21 cellular contexts compared by ENCODE assay signal in the genomic region with DNA sequence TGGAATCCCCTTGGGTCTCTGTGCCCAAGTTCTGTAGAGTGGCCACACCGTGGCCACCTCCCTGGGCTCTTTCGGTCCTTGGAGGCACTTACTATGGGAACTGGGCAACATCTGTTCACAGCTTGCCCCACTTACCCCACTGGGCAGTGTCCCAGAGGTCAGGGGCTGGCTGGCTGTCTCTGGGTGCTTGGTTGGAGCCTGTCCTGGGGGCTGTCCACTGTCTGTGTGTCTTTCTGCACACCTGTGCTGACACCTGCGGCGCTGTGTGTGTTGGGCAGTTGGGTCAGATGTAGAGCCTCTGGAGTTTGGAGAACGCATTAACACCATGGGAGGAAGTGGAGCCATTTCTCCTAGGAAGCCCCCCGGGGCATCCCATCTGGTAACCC. TPM values are rescaled to one million over a fixed set of nuclear protein-coding genes. Genes with fewer than 3 reads are reported as not detected.
A peak's percentile ranks its signal among the peaks of the same experiment; 100 is the strongest.
DNase-seq lines count a peak whose midpoint lies in the region; ATAC-seq and TF ChIP-seq lines count a peak whose summit lies in the region.
"Had no signal": no experiment of that assay in that cellular context is flagged by ENCODE, and none has a peak within 500 bp of the region (broad histone marks: within the 10 kb centered on the region; RNA-seq: fewer than 3 reads in every experiment).

No MANE protein-coding gene starts in this region.

- H3K9me3 Mint-ChIP-seq in Caco-2 (ENCODE audit: unreplicated experiment): no peaks in the 10 kb centered on the region
- no peaks in the 10 kb centered on the region for H3K9me3 Mint-ChIP-seq in activated T-helper 2 cell treated with anti-CD3 and anti-CD28 coated beads, Interferon-gamma antibody, Interleukin-2, Interleukin-4, amounts not matched to agents 10 μg/mL and 5 μg/mL and 100 μg/mL, durations not matched to agents 14 hours and 24 hours and 36 hours
- H3K9me3 Mint-ChIP-seq in natural killer cell treated with Interleukin-12 subunit alpha and Interleukin-12 subunit beta and Interleukin-15 and Interleukin-18, amount 100 ng/mL, for 72 hours: no peaks in the 10 kb centered on the region

- no peak overlapping the region for H3K4me3 ChIP-seq in Caco-2 (ENCODE audit: low read depth, low read length)
- H3K4me3 ChIP-seq: lung had no signal

- no peak for DNase-seq in Caco-2
- no peak for DNase-seq in activated T-helper 2 cell treated with anti-CD3 and anti-CD28 coated beads, Interferon-gamma antibody, Interleukin-2, Interleukin-4, amounts not matched to agents 10 μg/mL and 5 μg/mL and 100 μg/mL, durations not matched to agents 14 hours and 24 hours and 36 hours (ENCODE audit: low spot score)
- DNase-seq in natural killer cell treated with Interleukin-12 subunit alpha and Interleukin-12 subunit beta and Interleukin-15 and Interleukin-18, amount 100 ng/mL, for 72 hours (ENCODE audit: low spot score): no peak
- no peak for DNase-seq in amniotic stem cell (lab: John Stamatoyannopoulos, UW)
- no peak for DNase-seq in HUDEP-2 (lab: John Stamatoyannopoulos, UW; ENCODE audit: unreplicated experiment in 76 of 76)
- DNase-seq in HEK293T (ENCODE audit: extremely low spot score): no peak
- DNase-seq: activated T-cell treated with anti-CD3 and anti-CD28 coated beads, Interleukin-2, amount 50 U/mL, for 48 hours; AML-193; anterior cingulate cortex; NCI-H146; NCI-H345; SIG-M5; T1000 had no signal

- H3K9me3 ChIP-seq in Caco-2: no peaks in the 10 kb centered on the region
- H3K9me3 ChIP-seq: gastroesophageal sphincter, right atrium auricular region had no signal

- CTCF ChIA-PET in Caco-2 (lab: Charles Lee) (interaction anchor here (0.6 kb wide), 2 partner anchors 32 to 154 kb away, joined by 4 read pairs; no protein-coding TSS in a partner anchor), HEK293T (lab: Yijun Ruan, JAX) (interaction anchor here (1.2 kb wide), 1 partner anchor 10 kb away, joined by 3 read pairs; no protein-coding TSS in a partner anchor)

- H3K27me3 Mint-ChIP-seq in Caco-2 (ENCODE audit: insufficient read depth, unreplicated experiment): no peaks in the 10 kb centered on the region
- H3K27me3 Mint-ChIP-seq in activated T-helper 2 cell treated with anti-CD3 and anti-CD28 coated beads, Interferon-gamma antibody, Interleukin-2, Interleukin-4, amounts not matched to agents 10 μg/mL and 5 μg/mL and 100 μg/mL, durations not matched to agents 14 hours and 24 hours and 36 hours (ENCODE audit: low read depth): peaks cover 48% of the 10 kb centered on the region
- H3K27me3 Mint-ChIP-seq in natural killer cell treated with Interleukin-12 subunit alpha and Interleukin-12 subunit beta and Interleukin-15 and Interleukin-18, amount 100 ng/mL, for 72 hours: peaks cover 13 to 24% of the 10 kb centered on the region in 2 donors

- H3K4me1 ChIP-seq in Caco-2: no peaks in the 10 kb centered on the region

- H3K4me3 Mint-ChIP-seq in Caco-2 (ENCODE audit: unreplicated experiment): peak overlapping the region; percentile 74
- peak overlapping the region; percentile 60 for H3K4me3 Mint-ChIP-seq in activated T-helper 2 cell treated with anti-CD3 and anti-CD28 coated beads, Interferon-gamma antibody, Interleukin-2, Interleukin-4, amounts not matched to agents 10 μg/mL and 5 μg/mL and 100 μg/mL, durations not matched to agents 14 hours and 24 hours and 36 hours (ENCODE audit: low read depth)
- peak overlapping the region; percentile 72 for H3K4me3 Mint-ChIP-seq in natural killer cell treated with Interleukin-12 subunit alpha and Interleukin-12 subunit beta and Interleukin-15 and Interleukin-18, amount 100 ng/mL, for 72 hours

- TF ChIP-seq CTCF in 22Rv1 (IDR thresholded peaks at IDR 0.05) (no peak), Caco-2 (IDR thresholded peaks at IDR 0.05; ENCODE audit: insufficient read depth in 1 of 2, low read depth in 1 of 2, low read length in 1 of 2, severe bottlenecking in 1 of 2, unreplicated experiment in 1 of 2) (no peak)

- H3K4me1 Mint-ChIP-seq in Caco-2 (ENCODE audit: low read depth, unreplicated experiment): no peaks in the 10 kb centered on the region
- no peaks in the 10 kb centered on the region for H3K4me1 Mint-ChIP-seq in activated T-helper 2 cell treated with anti-CD3 and anti-CD28 coated beads, Interferon-gamma antibody, Interleukin-2, Interleukin-4, amounts not matched to agents 10 μg/mL and 5 μg/mL and 100 μg/mL, durations not matched to agents 14 hours and 24 hours and 36 hours (ENCODE audit: low read depth)
- peaks cover 0 to 5% of the 10 kb centered on the region in 2 donors for H3K4me1 Mint-ChIP-seq in natural killer cell treated with Interleukin-12 subunit alpha and Interleukin-12 subunit beta and Interleukin-15 and Interleukin-18, amount 100 ng/mL, for 72 hours (ENCODE audit: low read depth in 2 of 2)

- H3K27ac ChIP-seq in 22Rv1: peak overlapping the region; percentile 89
- H3K27ac ChIP-seq: coronary artery, epithelial cell of prostate, gastroesophageal sphincter, right atrium auricular region had no signal

- H3K36me3 Mint-ChIP-seq in Caco-2 (ENCODE audit: insufficient read depth, unreplicated experiment): no peaks in the 10 kb centered on the region
- no peaks in the 10 kb centered on the region for H3K36me3 Mint-ChIP-seq in activated T-helper 2 cell treated with anti-CD3 and anti-CD28 coated beads, Interferon-gamma antibody, Interleukin-2, Interleukin-4, amounts not matched to agents 10 μg/mL and 5 μg/mL and 100 μg/mL, durations not matched to agents 14 hours and 24 hours and 36 hours (ENCODE audit: low read depth)
- H3K36me3 Mint-ChIP-seq in natural killer cell treated with Interleukin-12 subunit alpha and Interleukin-12 subunit beta and Interleukin-15 and Interleukin-18, amount 100 ng/mL, for 72 hours: no peaks in the 10 kb centered on the region

- BruUV-seq in Caco-2 (replicated peaks; lab: Mats Ljungman, UMichigan): no TSS peak

- H3K27me3 ChIP-seq in Caco-2 (replicated peaks; ENCODE audit: control insufficient read depth, insufficient read depth, low read length): no peaks in the 10 kb centered on the region

- no peak for ATAC-seq in natural killer cell treated with Interleukin-12 subunit alpha and Interleukin-12 subunit beta and Interleukin-15 and Interleukin-18, amount 100 ng/mL, for 72 hours
- ATAC-seq in HG02981 (IDR thresholded peaks at IDR 0.05; ENCODE audit: unreplicated experiment): no peak
- ATAC-seq: gastroesophageal sphincter had no signal

- no peak overlapping the region for H3K27ac Mint-ChIP-seq in Caco-2 (ENCODE audit: unreplicated experiment)
- H3K27ac Mint-ChIP-seq in activated T-helper 2 cell treated with anti-CD3 and anti-CD28 coated beads, Interferon-gamma antibody, Interleukin-2, Interleukin-4, amounts not matched to agents 10 μg/mL and 5 μg/mL and 100 μg/mL, durations not matched to agents 14 hours and 24 hours and 36 hours: no peak overlapping the region
- no peak overlapping the region for H3K27ac Mint-ChIP-seq in natural killer cell treated with Interleukin-12 subunit alpha and Interleukin-12 subunit beta and Interleukin-15 and Interleukin-18, amount 100 ng/mL, for 72 hours

- POLR2A ChIA-PET in Caco-2 (lab: Charles Lee) (no interaction called here), HEK293T (lab: Yijun Ruan, JAX) (no interaction called here)

- intact Hi-C loops in Caco-2 (cut with micrococcal nuclease; ENCODE audit: unreplicated experiment): no loop called here
- intact Hi-C loops in activated T-helper 2 cell treated with anti-CD3 and anti-CD28 coated beads, Interferon-gamma antibody, Interleukin-2, Interleukin-4, amounts not matched to agents 10 μg/mL and 5 μg/mL and 100 μg/mL, durations not matched to agents 14 hours and 24 hours and 36 hours (cut with micrococcal nuclease): no loop called here

- H3K36me3 ChIP-seq in Caco-2 (ENCODE audit: control insufficient read depth, insufficient read depth, low read length): no peaks in the 10 kb centered on the region
- H3K36me3 ChIP-seq: gastroesophageal sphincter, right atrium auricular region had no signal

TF ChIP-seq in HEK293T, 16 proteins besides CTCF, POLR2A, EP300 and RAD21 (continues in another document):
- TF ChIP-seq FOXM1 (IDR thresholded peaks at IDR 0.05; ENCODE audit: borderline replicate concordance): no peak
- no peak for TF ChIP-seq TARDBP (IDR thresholded peaks at IDR 0.05)
- no peak for TF ChIP-seq SP1 (IDR thresholded peaks at IDR 0.05)
- no peak for TF ChIP-seq FOXK2 (IDR thresholded peaks at IDR 0.05)
- TF ChIP-seq, protein P1, sequence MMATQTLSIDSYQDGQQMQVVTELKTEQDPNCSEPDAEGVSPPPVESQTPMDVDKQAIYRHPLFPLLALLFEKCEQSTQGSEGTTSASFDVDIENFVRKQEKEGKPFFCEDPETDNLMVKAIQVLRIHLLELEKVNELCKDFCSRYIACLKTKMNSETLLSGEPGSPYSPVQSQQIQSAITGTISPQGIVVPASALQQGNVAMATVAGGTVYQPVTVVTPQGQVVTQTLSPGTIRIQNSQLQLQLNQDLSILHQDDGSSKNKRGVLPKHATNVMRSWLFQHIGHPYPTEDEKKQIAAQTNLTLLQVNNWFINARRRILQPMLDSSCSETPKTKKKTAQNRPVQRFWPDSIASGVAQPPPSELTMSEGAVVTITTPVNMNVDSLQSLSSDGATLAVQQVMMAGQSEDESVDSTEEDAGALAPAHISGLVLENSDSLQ (IDR thresholded peaks at IDR 0.05): no peak
- no peak for TF ChIP-seq HDGF (IDR thresholded peaks at IDR 0.05; ENCODE audit: borderline replicate concordance)
- TF ChIP-seq SUZ12 (IDR thresholded peaks at IDR 0.05): no peak
- TF ChIP-seq ARNT (IDR thresholded peaks at IDR 0.05): no peak
- TF ChIP-seq BHLHE40 (IDR thresholded peaks at IDR 0.05; ENCODE audit: borderline replicate concordance): no peak
- TF ChIP-seq ELF4 (IDR thresholded peaks at IDR 0.05): no peak
- no peak for TF ChIP-seq FOXA1 (IDR thresholded peaks at IDR 0.05)

RNA-seq across cellular contexts. Expression of a gene that starts 1.3 kb away (rescaled TPM):
- 48.1 and 50.1 TPM in 2 replicates for total RNA-seq in Caco-2 (2022)
- 0.66 and 1.5 TPM in 2 replicates for total RNA-seq in activated T-helper 2 cell treated with anti-CD3 and anti-CD28 coated beads, Interferon-gamma antibody, Interleukin-2, Interleukin-4, amounts not matched to agents 10 μg/mL and 5 μg/mL and 100 μg/mL, durations not matched to agents 14 hours and 24 hours and 36 hours
- total RNA-seq in natural killer cell treated with Interleukin-12 subunit alpha and Interleukin-12 subunit beta and Interleukin-15 and Interleukin-18, amount 100 ng/mL, for 72 hours: 1 to 10 TPM; 2.5 to 5.9 TPM

RNA-seq across cellular contexts. Expression of a gene that starts 16.2 kb away (rescaled TPM):
- 0.53 TPM in 1 of 2 replicates, not detected in the other for total RNA-seq in Caco-2 (2022)
- 0.62 TPM in 1 of 2 replicates, not detected in the other for total RNA-seq in activated T-helper 2 cell treated with anti-CD3 and anti-CD28 coated beads, Interferon-gamma antibody, Interleukin-2, Interleukin-4, amounts not matched to agents 10 μg/mL and 5 μg/mL and 100 μg/mL, durations not matched to agents 14 hours and 24 hours and 36 hours
- under 1 TPM in 1 of 2 donors, not detected in 1; 0.38 TPM for total RNA-seq in natural killer cell treated with Interleukin-12 subunit alpha and Interleukin-12 subunit beta and Interleukin-15 and Interleukin-18, amount 100 ng/mL, for 72 hours
- total RNA-seq: H4, right atrium auricular region had no signal

RNA-seq across cellular contexts. Expression of a gene that starts 31.8 kb away (rescaled TPM):
- total RNA-seq in Caco-2 (2022): 0.67 and 1.1 TPM in 2 replicates
- total RNA-seq in activated T-helper 2 cell treated with anti-CD3 and anti-CD28 coated beads, Interferon-gamma antibody, Interleukin-2, Interleukin-4, amounts not matched to agents 10 μg/mL and 5 μg/mL and 100 μg/mL, durations not matched to agents 14 hours and 24 hours and 36 hours: not detected in 2 replicates
- not detected for total RNA-seq in natural killer cell treated with Interleukin-12 subunit alpha and Interleukin-12 subunit beta and Interleukin-15 and Interleukin-18, amount 100 ng/mL, for 72 hours
